15 cellular contexts compared by ENCODE assay signal in genomic region chr1:36865080-36865900, GRCh38.
DNase-seq lines count a peak whose midpoint lies in the region; ATAC-seq, FAIRE-seq and TF ChIP-seq lines count a peak whose summit lies in the region.
"Had no signal": no experiment of that assay in that cellular context is flagged by ENCODE, and none has a peak within 500 bp of the region (broad histone marks: within the 10 kb centered on the region; RNA-seq: fewer than 3 reads in every experiment).

No MANE protein-coding gene starts in this region.

- 72 to 76% (median 74%) methylated on average over 8 to 9 of the region's 9 CpGs for WGBS in adrenal gland, 4 donors

- no peaks in the 10 kb centered on the region for H3K36me3 ChIP-seq in BE2C
- H3K36me3 ChIP-seq in kidney (ENCODE audit: control insufficient read depth in 1 of 2, insufficient read depth in 2 of 2, low read length in 2 of 2): no peaks in the 10 kb centered on the region
- no peaks in the 10 kb centered on the region for H3K36me3 ChIP-seq in adrenal gland (replicated peaks in 1 of 2)

- no peak overlapping the region for H3K4me3 ChIP-seq in BE2C (ENCODE audit: low read depth, low read length)
- no peak overlapping the region for H3K4me3 ChIP-seq in kidney (ENCODE audit: low read length in 2 of 2)
- H3K4me3 ChIP-seq in adrenal gland: no peak overlapping the region

- H3K9me3 ChIP-seq in BE2C (no peaks in the 10 kb centered on the region), kidney (ENCODE audit: control insufficient read depth in 1 of 2, low read length in 2 of 2) (no peaks in the 10 kb centered on the region), adrenal gland (replicated peaks in 1 of 3) (no peaks in the 10 kb centered on the region)

- DNase-seq in BE2C (peak; percentile 73), HT1080 (ENCODE audit: low read depth) (peak; percentile 11), kidney (peak; percentile 30), adrenal gland (no peak)
- DNase-seq: CD8-positive, alpha-beta memory T cell; DMS79; GOT3; NCI-H1105; NCI-H2107; NCI-H226; T-cell had no signal

- intact Hi-C loops in kidney (cut with DNase I): no loop called here
- intact Hi-C loops in adrenal gland (cut with DNase I): no loop called here

- no peak overlapping the region for H3K9ac ChIP-seq in kidney (ENCODE audit: low read length in 2 of 2)

- peaks cover 12% of the 10 kb centered on the region; the same call in 1 of the 2 replicates for H3K4me1 ChIP-seq in BE2C
- H3K4me1 ChIP-seq in kidney (ENCODE audit: control insufficient read depth in 1 of 2, insufficient read depth in 1 of 2, low read depth in 1 of 2, low read length in 2 of 2): no peaks in the 10 kb centered on the region
- no peaks in the 10 kb centered on the region for H3K4me1 ChIP-seq in adrenal gland (replicated peaks in 1 of 2)

- H3K27me3 ChIP-seq in BE2C (no peaks in the 10 kb centered on the region), adrenal gland (no peaks in the 10 kb centered on the region)

- TF ChIP-seq POLR2A in adrenal gland (IDR thresholded peaks at IDR 0.05): no peak

- ATAC-seq in SK-N-SH treated with all-trans-retinoic acid at 6 μM for 48 hours (peak; percentile 25; the same call in 1 of the 3 replicates), GM21737 (IDR thresholded peaks at IDR 0.05; ENCODE audit: unreplicated experiment) (no peak), GM19035 (IDR thresholded peaks at IDR 0.05; ENCODE audit: unreplicated experiment) (no peak)
- ATAC-seq: Panc1, T-cell had no signal

- no peak overlapping the region for H3K27ac ChIP-seq in kidney (ENCODE audit: low read depth in 2 of 2, low read length in 2 of 2)
- no peak overlapping the region for H3K27ac ChIP-seq in adrenal gland

- FAIRE-seq in kidney (lab: Jason Lieb, UNC): no peak

- TF ChIP-seq CTCF in BE2C (IDR thresholded peaks at IDR 0.05; ENCODE audit: low read depth, low read length) (no peak), kidney (IDR thresholded peaks at IDR 0.05; ENCODE audit: borderline replicate concordance, extremely low read depth, insufficient read depth) (no peak), adrenal gland (IDR thresholded peaks at IDR 0.05) (no peak)

TF ChIP-seq in SK-N-SH treated with all-trans-retinoic acid at 6 μM for 48 hours, 23 proteins besides CTCF, POLR2A, EP300 and RAD21:
- TF ChIP-seq ZC3H10 (CRISPR knock-in tag; IDR thresholded peaks at IDR 0.05) (no peak), CSRNP3 (CRISPR knock-in tag; IDR thresholded peaks at IDR 0.05) (peak; percentile 81), GLIS3 (CRISPR knock-in tag; IDR thresholded peaks at IDR 0.05) (no peak), ZNF70 (CRISPR knock-in tag; IDR thresholded peaks at IDR 0.05) (peak; percentile 50; the same call in 1 of the 2 replicates), ISL1 (CRISPR knock-in tag; IDR thresholded peaks at IDR 0.05) (peak; percentile 30; the same call in 1 of the 2 replicates), SNAI2 (CRISPR knock-in tag; IDR thresholded peaks at IDR 0.05) (no peak), CSDC2 (CRISPR knock-in tag; IDR thresholded peaks at IDR 0.05) (no peak), TCF4 (CRISPR knock-in tag; IDR thresholded peaks at IDR 0.05; ENCODE audit: borderline replicate concordance) (peak; percentile 91)
TF ChIP-seq in SK-N-SH treated with all-trans-retinoic acid at 6 μM for 48 hours: peak in this region for 4.

Comparison
In these comparisons a context has a peak if more than half of its experiments do, and no peak if none do; other contexts are left out.
1. DNase-seq: peak in BE2C (single experiment), HT1080 (single experiment) and kidney (single experiment); none in adrenal gland (0 of 7).